Comparison of ENCODE assay signal across 1 cellular context in genomic region chr17:42311240-42312034, GRCh38.
TF ChIP-seq lines count a peak whose summit lies in the region.

No MANE protein-coding gene starts in this region.

TF ChIP-seq in HepG2, 621 proteins besides CTCF, POLR2A, EP300 and RAD21 (continued from another document and continues in another):
- TF ChIP-seq BRF2 (CRISPR knock-in tag; IDR thresholded peaks at IDR 0.05) (no peak), RARA (CRISPR knock-in tag; IDR thresholded peaks at IDR 0.05) (peak; percentile 66), HNRNPL (IDR thresholded peaks at IDR 0.05; ENCODE audit: low read depth, low read length) (no peak), ZNF713 (CRISPR knock-in tag; IDR thresholded peaks at IDR 0.05) (no peak; the same call in 1 of the 2 replicates), ZNF577 (CRISPR knock-in tag; IDR thresholded peaks at IDR 0.05; ENCODE audit: borderline replicate concordance, low read depth) (no peak), KIAA2018 (CRISPR knock-in tag; IDR thresholded peaks at IDR 0.05; ENCODE audit: borderline replicate concordance) (no peak), ZNF207 (IDR thresholded peaks at IDR 0.05; ENCODE audit: borderline replicate concordance) (no peak), KMT2B (CRISPR knock-in tag; IDR thresholded peaks at IDR 0.05) (peak; percentile 52; the same call in 1 of the 2 replicates), CENPT (CRISPR knock-in tag; IDR thresholded peaks at IDR 0.05; ENCODE audit: low read depth) (no peak), POLR2AphosphoS5 (IDR thresholded peaks at IDR 0.05; ENCODE audit: low read depth, low read length) (peak; percentile 84), SP5 (CRISPR knock-in tag; IDR thresholded peaks at IDR 0.05; ENCODE audit: borderline replicate concordance, low read depth) (peak; percentile 81), HDAC6 (IDR thresholded peaks at IDR 0.05; ENCODE audit: low read depth, low read length) (no peak), SIN3A (IDR thresholded peaks at IDR 0.05; ENCODE audit: borderline replicate concordance, low read depth, low read length) (0 out of 2 replicates have a peak, but pooled peaks have one; percentile 55), HNF4G (IDR thresholded peaks at IDR 0.05; ENCODE audit: borderline replicate concordance, low read depth, low read length) (no peak), HNF4G (CRISPR knock-in tag; IDR thresholded peaks at IDR 0.05; ENCODE audit: borderline replicate concordance, low read depth) (0 out of 2 replicates have a peak, but pooled peaks have one; percentile 32), ZNF496 (CRISPR knock-in tag; IDR thresholded peaks at IDR 0.05; ENCODE audit: insufficient replicate concordance) (no peak), CBFB (CRISPR knock-in tag; IDR thresholded peaks at IDR 0.05) (peak; percentile 75), NFKBIZ (CRISPR knock-in tag; IDR thresholded peaks at IDR 0.05) (peak; percentile 72; the same call in 1 of the 2 replicates), ZNF619 (CRISPR knock-in tag; IDR thresholded peaks at IDR 0.05) (no peak), HCFC1 (IDR thresholded peaks at IDR 0.05; ENCODE audit: low read depth, low read length) (no peak), ZNF850 (CRISPR knock-in tag; conservative IDR thresholded peaks at IDR 0.05) (no peak), NFE2L1 (CRISPR knock-in tag; IDR thresholded peaks at IDR 0.05; ENCODE audit: borderline replicate concordance) (no peak), MZF1 (CRISPR knock-in tag; IDR thresholded peaks at IDR 0.05; ENCODE audit: borderline replicate concordance) (no peak), CENPX (CRISPR knock-in tag; IDR thresholded peaks at IDR 0.05) (no peak), HHEX (CRISPR knock-in tag; IDR thresholded peaks at IDR 0.05) (no peak)
- TF ChIP-seq, protein P1, sequence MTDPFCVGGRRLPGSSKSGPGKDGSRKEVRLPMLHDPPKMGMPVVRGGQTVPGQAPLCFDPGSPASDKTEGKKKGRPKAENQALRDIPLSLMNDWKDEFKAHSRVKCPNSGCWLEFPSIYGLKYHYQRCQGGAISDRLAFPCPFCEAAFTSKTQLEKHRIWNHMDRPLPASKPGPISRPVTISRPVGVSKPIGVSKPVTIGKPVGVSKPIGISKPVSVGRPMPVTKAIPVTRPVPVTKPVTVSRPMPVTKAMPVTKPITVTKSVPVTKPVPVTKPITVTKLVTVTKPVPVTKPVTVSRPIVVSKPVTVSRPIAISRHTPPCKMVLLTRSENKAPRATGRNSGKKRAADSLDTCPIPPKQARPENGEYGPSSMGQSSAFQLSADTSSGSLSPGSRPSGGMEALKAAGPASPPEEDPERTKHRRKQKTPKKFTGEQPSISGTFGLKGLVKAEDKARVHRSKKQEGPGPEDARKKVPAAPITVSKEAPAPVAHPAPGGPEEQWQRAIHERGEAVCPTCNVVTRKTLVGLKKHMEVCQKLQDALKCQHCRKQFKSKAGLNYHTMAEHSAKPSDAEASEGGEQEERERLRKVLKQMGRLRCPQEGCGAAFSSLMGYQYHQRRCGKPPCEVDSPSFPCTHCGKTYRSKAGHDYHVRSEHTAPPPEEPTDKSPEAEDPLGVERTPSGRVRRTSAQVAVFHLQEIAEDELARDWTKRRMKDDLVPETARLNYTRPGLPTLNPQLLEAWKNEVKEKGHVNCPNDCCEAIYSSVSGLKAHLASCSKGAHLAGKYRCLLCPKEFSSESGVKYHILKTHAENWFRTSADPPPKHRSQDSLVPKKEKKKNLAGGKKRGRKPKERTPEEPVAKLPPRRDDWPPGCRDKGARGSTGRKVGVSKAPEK (CRISPR knock-in tag; IDR thresholded peaks at IDR 0.05; ENCODE audit: borderline replicate concordance), result 0 out of 2 replicates have a peak, but pooled peaks have one; percentile 57
- TF ChIP-seq, protein P2, sequence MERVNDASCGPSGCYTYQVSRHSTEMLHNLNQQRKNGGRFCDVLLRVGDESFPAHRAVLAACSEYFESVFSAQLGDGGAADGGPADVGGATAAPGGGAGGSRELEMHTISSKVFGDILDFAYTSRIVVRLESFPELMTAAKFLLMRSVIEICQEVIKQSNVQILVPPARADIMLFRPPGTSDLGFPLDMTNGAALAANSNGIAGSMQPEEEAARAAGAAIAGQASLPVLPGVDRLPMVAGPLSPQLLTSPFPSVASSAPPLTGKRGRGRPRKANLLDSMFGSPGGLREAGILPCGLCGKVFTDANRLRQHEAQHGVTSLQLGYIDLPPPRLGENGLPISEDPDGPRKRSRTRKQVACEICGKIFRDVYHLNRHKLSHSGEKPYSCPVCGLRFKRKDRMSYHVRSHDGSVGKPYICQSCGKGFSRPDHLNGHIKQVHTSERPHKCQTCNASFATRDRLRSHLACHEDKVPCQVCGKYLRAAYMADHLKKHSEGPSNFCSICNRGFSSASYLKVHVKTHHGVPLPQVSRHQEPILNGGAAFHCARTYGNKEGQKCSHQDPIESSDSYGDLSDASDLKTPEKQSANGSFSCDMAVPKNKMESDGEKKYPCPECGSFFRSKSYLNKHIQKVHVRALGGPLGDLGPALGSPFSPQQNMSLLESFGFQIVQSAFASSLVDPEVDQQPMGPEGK (CRISPR knock-in tag; IDR thresholded peaks at IDR 0.05), result peak; percentile 89
- TF ChIP-seq, protein P3, sequence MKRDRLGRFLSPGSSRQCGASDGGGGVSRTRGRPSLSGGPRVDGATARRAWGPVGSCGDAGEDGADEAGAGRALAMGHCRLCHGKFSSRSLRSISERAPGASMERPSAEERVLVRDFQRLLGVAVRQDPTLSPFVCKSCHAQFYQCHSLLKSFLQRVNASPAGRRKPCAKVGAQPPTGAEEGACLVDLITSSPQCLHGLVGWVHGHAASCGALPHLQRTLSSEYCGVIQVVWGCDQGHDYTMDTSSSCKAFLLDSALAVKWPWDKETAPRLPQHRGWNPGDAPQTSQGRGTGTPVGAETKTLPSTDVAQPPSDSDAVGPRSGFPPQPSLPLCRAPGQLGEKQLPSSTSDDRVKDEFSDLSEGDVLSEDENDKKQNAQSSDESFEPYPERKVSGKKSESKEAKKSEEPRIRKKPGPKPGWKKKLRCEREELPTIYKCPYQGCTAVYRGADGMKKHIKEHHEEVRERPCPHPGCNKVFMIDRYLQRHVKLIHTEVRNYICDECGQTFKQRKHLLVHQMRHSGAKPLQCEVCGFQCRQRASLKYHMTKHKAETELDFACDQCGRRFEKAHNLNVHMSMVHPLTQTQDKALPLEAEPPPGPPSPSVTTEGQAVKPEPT (CRISPR knock-in tag; IDR thresholded peaks at IDR 0.05; ENCODE audit: low read depth), result no peak
- TF ChIP-seq, protein P4, sequence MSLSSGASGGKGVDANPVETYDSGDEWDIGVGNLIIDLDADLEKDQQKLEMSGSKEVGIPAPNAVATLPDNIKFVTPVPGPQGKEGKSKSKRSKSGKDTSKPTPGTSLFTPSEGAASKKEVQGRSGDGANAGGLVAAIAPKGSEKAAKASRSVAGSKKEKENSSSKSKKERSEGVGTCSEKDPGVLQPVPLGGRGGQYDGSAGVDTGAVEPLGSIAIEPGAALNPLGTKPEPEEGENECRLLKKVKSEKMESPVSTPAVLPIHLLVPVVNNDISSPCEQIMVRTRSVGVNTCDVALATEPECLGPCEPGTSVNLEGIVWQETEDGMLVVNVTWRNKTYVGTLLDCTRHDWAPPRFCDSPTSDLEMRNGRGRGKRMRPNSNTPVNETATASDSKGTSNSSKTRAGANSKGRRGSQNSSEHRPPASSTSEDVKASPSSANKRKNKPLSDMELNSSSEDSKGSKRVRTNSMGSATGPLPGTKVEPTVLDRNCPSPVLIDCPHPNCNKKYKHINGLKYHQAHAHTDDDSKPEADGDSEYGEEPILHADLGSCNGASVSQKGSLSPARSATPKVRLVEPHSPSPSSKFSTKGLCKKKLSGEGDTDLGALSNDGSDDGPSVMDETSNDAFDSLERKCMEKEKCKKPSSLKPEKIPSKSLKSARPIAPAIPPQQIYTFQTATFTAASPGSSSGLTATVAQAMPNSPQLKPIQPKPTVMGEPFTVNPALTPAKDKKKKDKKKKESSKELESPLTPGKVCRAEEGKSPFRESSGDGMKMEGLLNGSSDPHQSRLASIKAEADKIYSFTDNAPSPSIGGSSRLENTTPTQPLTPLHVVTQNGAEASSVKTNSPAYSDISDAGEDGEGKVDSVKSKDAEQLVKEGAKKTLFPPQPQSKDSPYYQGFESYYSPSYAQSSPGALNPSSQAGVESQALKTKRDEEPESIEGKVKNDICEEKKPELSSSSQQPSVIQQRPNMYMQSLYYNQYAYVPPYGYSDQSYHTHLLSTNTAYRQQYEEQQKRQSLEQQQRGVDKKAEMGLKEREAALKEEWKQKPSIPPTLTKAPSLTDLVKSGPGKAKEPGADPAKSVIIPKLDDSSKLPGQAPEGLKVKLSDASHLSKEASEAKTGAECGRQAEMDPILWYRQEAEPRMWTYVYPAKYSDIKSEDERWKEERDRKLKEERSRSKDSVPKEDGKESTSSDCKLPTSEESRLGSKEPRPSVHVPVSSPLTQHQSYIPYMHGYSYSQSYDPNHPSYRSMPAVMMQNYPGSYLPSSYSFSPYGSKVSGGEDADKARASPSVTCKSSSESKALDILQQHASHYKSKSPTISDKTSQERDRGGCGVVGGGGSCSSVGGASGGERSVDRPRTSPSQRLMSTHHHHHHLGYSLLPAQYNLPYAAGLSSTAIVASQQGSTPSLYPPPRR (CRISPR knock-in tag; IDR thresholded peaks at IDR 0.05; ENCODE audit: borderline replicate concordance), result peak; percentile 59; the same call in 1 of the 2 replicates
- TF ChIP-seq, protein P5, sequence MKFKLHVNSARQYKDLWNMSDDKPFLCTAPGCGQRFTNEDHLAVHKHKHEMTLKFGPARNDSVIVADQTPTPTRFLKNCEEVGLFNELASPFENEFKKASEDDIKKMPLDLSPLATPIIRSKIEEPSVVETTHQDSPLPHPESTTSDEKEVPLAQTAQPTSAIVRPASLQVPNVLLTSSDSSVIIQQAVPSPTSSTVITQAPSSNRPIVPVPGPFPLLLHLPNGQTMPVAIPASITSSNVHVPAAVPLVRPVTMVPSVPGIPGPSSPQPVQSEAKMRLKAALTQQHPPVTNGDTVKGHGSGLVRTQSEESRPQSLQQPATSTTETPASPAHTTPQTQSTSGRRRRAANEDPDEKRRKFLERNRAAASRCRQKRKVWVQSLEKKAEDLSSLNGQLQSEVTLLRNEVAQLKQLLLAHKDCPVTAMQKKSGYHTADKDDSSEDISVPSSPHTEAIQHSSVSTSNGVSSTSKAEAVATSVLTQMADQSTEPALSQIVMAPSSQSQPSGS (CRISPR knock-in tag; IDR thresholded peaks at IDR 0.05), result peak; percentile 87
